ENCODE assay signal across 10 cellular contexts in genomic region chr16:67910162-67910561, GRCh38. TPM values are rescaled to one million over a fixed set of nuclear protein-coding genes. Genes with fewer than 3 reads are reported as not detected.
A peak's percentile ranks its signal among the peaks of the same experiment; 100 is the strongest.
DNase-seq lines count a peak whose midpoint lies in the region; ATAC-seq, FAIRE-seq and TF ChIP-seq lines count a peak whose summit lies in the region.
"Had no signal": no experiment of that assay in that cellular context is flagged by ENCODE, and none has a peak within 500 bp of the region (broad histone marks: within the 10 kb centered on the region; RNA-seq: fewer than 3 reads in every experiment).

No MANE protein-coding gene starts in this region.

- H3K4me1 Mint-ChIP-seq in naive thymus-derived CD8-positive, alpha-beta T cell: peaks cover 12 to 27% (median 13%) of the 10 kb centered on the region in 4 donors

- H3K36me3 Mint-ChIP-seq in naive thymus-derived CD8-positive, alpha-beta T cell: peaks cover 0 to 28% (median 0%) of the 10 kb centered on the region in 3 donors

- peak; percentile 47 to 82 for ATAC-seq in naive thymus-derived CD8-positive, alpha-beta T cell
- ATAC-seq in aorta (ENCODE audit: low FRiP score) (no peak), HepG2 (no peak), GM19328 (IDR thresholded peaks at IDR 0.05; ENCODE audit: unreplicated experiment) (no peak)

- no peak for TF ChIP-seq EP300 in HepG2 (IDR thresholded peaks at IDR 0.05; ENCODE audit: low read depth in 2 of 2, low read length in 2 of 2)
- TF ChIP-seq EP300 in HepG2 (CRISPR knock-in tag; IDR thresholded peaks at IDR 0.05; ENCODE audit: borderline replicate concordance): no peak

- intact Hi-C loops in aorta (cut with DNase I): no loop called here
- intact Hi-C loops in HepG2 (cut with micrococcal nuclease; ENCODE audit: unreplicated experiment): no loop called here

- POLR2A ChIA-PET in naive thymus-derived CD8-positive, alpha-beta T cell (lab: Charles Lee): no interaction called here
- POLR2A ChIA-PET in HepG2 (lab: Yijun Ruan, JAX): no interaction called here

- H2AFZ ChIP-seq in HepG2 (ENCODE audit: low read length): no peak overlapping the region

- 66 to 67% methylated on average over 2 of the region's 2 CpGs for WGBS in aorta, 2 donors
- 84% methylated on average over 2 of the region's 2 CpGs for WGBS in HepG2 (ENCODE audit: low lambda C conversion rate)

- H3K79me2 ChIP-seq in HepG2 (ENCODE audit: insufficient read depth, low read length): no peaks in the 10 kb centered on the region

- no peaks in the 10 kb centered on the region for H3K9me3 Mint-ChIP-seq in naive thymus-derived CD8-positive, alpha-beta T cell

- no peak for FAIRE-seq in HepG2 (lab: Jason Lieb, UNC)
- FAIRE-seq: GM18507, pancreas had no signal

- peak; percentile 66 for DNase-seq in EH (ENCODE audit: low read depth)
- peak; percentile 91 for DNase-seq in LHCN-M2 (ENCODE audit: low read depth)
- peak; percentile 73 for DNase-seq in astrocyte of the spinal cord (ENCODE audit: low read depth, low spot score)
- DNase-seq in naive thymus-derived CD8-positive, alpha-beta T cell: peak in 1 of 10 donors; percentile 26
- DNase-seq in aorta: no peak
- no peak for DNase-seq in HepG2 (ENCODE audit: low spot score)
- DNase-seq in amniotic stem cell (lab: John Stamatoyannopoulos, UW): no peak
- DNase-seq: pancreas had no signal

- H3K9me3 ChIP-seq in aorta (ENCODE audit: control insufficient read depth, low read length) (no peaks in the 10 kb centered on the region), HepG2 (ENCODE audit: low read length) (no peaks in the 10 kb centered on the region)
- H3K9me3 ChIP-seq: pancreas had no signal

- no peaks in the 10 kb centered on the region for H3K27me3 ChIP-seq in aorta (ENCODE audit: control insufficient read depth in 1 of 2, insufficient read depth in 2 of 2, low read length in 1 of 2)
- H3K27me3 ChIP-seq in HepG2 (ENCODE audit: control insufficient read depth in 1 of 2, insufficient read depth in 2 of 2, low read length in 2 of 2): no peaks in the 10 kb centered on the region
- H3K27me3 ChIP-seq: pancreas had no signal

- H3K27me3 Mint-ChIP-seq in naive thymus-derived CD8-positive, alpha-beta T cell: no peaks in the 10 kb centered on the region

- no peaks in the 10 kb centered on the region; the same call in 1 of the 2 replicates for H4K20me1 ChIP-seq in HepG2 (ENCODE audit: insufficient read depth, low read length)

- H3K9ac ChIP-seq in HepG2 (ENCODE audit: insufficient read depth, low read depth, low read length): no peak overlapping the region

- BruUV-seq in HepG2 (replicated peaks; lab: Mats Ljungman, UMichigan): no TSS peak

- CTCF ChIA-PET in HepG2 (lab: Yijun Ruan, JAX; ENCODE audit: low intra/inter-chr PET ratio, low total read pairs): no interaction called here

- peak overlapping the region in 2 of 10 donors; percentile 22 to 52 for H3K27ac Mint-ChIP-seq in naive thymus-derived CD8-positive, alpha-beta T cell

- no peak overlapping the region for H3K4me3 Mint-ChIP-seq in naive thymus-derived CD8-positive, alpha-beta T cell

- H3K4me1 ChIP-seq in aorta (ENCODE audit: control insufficient read depth in 1 of 2, insufficient read depth in 2 of 2, low read length in 2 of 2) (no peaks in the 10 kb centered on the region), HepG2 (ENCODE audit: insufficient read depth, low read length) (peaks cover 19% of the 10 kb centered on the region)
- H3K4me1 ChIP-seq: pancreas had no signal

- TF ChIP-seq POLR2A in HepG2 (IDR thresholded peaks at IDR 0.05; ENCODE audit: insufficient read depth in 1 of 2, low read depth in 2 of 2, low read length in 2 of 2): no peak

- no peak overlapping the region for H3K27ac ChIP-seq in aorta (ENCODE audit: low read depth in 1 of 2, low read length in 2 of 2)
- H3K27ac ChIP-seq in HepG2 (ENCODE audit: extremely low read length, insufficient read depth, low read length): no peak overlapping the region
- H3K27ac ChIP-seq: pancreas had no signal

- no peak overlapping the region for H3K4me2 ChIP-seq in HepG2 (ENCODE audit: low read depth, low read length)

- no peak for TF ChIP-seq RAD21 in HepG2 (CRISPR knock-in tag; IDR thresholded peaks at IDR 0.05)

- TF ChIP-seq CTCF in astrocyte of the spinal cord (IDR thresholded peaks at IDR 0.05; ENCODE audit: low read depth, low read length) (no peak), HepG2 (CRISPR knock-in tag; IDR thresholded peaks at IDR 0.05) (no peak)

- H3K4me3 ChIP-seq in astrocyte of the spinal cord (ENCODE audit: low read depth, low read length) (no peak overlapping the region), aorta (ENCODE audit: low read length in 2 of 2) (no peak overlapping the region), HepG2 (replicated peaks in 1 of 3; ENCODE audit: insufficient read depth in 1 of 3, low read depth in 2 of 3, low read length in 3 of 3) (no peak overlapping the region)
- H3K4me3 ChIP-seq: pancreas had no signal

- in situ Hi-C loops in astrocyte of the spinal cord (cut with HindIII; ENCODE audit: low sequenced_read_pairs): no loop called here
- in situ Hi-C loops in HepG2 (cut with HindIII; ENCODE audit: extremely low pct_ligation_motif_present, low pct_unique_long_range_greater_than_20kb): no loop called here

- peaks cover 0 to 7% of the 10 kb centered on the region in 2 donors for H3K36me3 ChIP-seq in aorta (ENCODE audit: control insufficient read depth in 1 of 2, insufficient read depth in 2 of 2, low read length in 1 of 2)
- H3K36me3 ChIP-seq in HepG2 (replicated peaks in 1 of 2; ENCODE audit: control insufficient read depth in 1 of 2, insufficient read depth in 2 of 2, low read length in 2 of 2): peaks cover 11 to 29% of the 10 kb centered on the region in 2 experiments

RNA-seq across cellular contexts. Expression of gene PSKH1, which starts 17.1 kb away (rescaled TPM):
- 9.0 and 10.3 TPM in 2 replicates for total RNA-seq in LHCN-M2 (2014; rRNA removed)
- polyA plus RNA-seq in LHCN-M2 (2012): 22.5 TPM
- 10 to 100 TPM; 26.6 to 28.6 TPM for total RNA-seq in naive thymus-derived CD8-positive, alpha-beta T cell
- polyA plus RNA-seq in naive thymus-derived CD8-positive, alpha-beta T cell: 10 to 100 TPM; 20.8 to 34.5 (median 22.2) TPM
- 10 to 100 TPM; 29.6 to 30.4 TPM for total RNA-seq in aorta
- 10 to 100 TPM; 15.2 to 16.2 TPM for polyA plus RNA-seq in aorta
- 8.4 and 12.9 TPM in 2 replicates for total RNA-seq in HepG2 (2016; rRNA removed; fragmentation: Illumina TruSeq; extraction: Trizol)
- total RNA-seq in HepG2 (2016; cell fraction: cytosol; rRNA removed; fragmentation: Illumina TruSeq; extraction: Trizol; ENCODE audit: low read depth): 19.3 and 21.7 TPM in 2 replicates
- 11.2 and 11.8 TPM in 2 replicates for total RNA-seq in HepG2 (2016; cell fraction: insoluble cytoplasmic fraction; rRNA removed; fragmentation: Illumina TruSeq; extraction: Trizol)
- 29.0 and 30.2 TPM in 2 replicates for total RNA-seq in HepG2 (2016; cell fraction: membrane; rRNA removed; fragmentation: Illumina TruSeq; extraction: Trizol)
- 10.0 and 11.3 TPM in 2 replicates for total RNA-seq in HepG2 (2016; cell fraction: nucleus; rRNA removed; fragmentation: Illumina TruSeq; extraction: Trizol)
- 19.1 and 45.7 TPM in 2 replicates for polyA plus RNA-seq in HepG2 (2011; rRNA removed)
- 25.6 and 28.0 TPM in 2 replicates for polyA plus RNA-seq in HepG2 (2011; cell fraction: cytosol; rRNA removed)
- 28.8 and 29.7 TPM in 2 replicates for polyA plus RNA-seq in HepG2 (2011; cell fraction: nucleus; rRNA removed)
- 18.9 and 23.9 TPM in 2 replicates for polyA plus RNA-seq in HepG2 (2012)
- polyA plus RNA-seq in HepG2 (2016; cell fraction: cytosol; fragmentation: Illumina TruSeq; extraction: Trizol; ENCODE audit: low read depth): 17.3 and 28.4 TPM in 2 replicates
- polyA plus RNA-seq in HepG2 (2016; cell fraction: insoluble cytoplasmic fraction; fragmentation: Illumina TruSeq; extraction: Trizol; ENCODE audit: low read depth): 25.1 and 27.8 TPM in 2 replicates
- 46.7 and 49.0 TPM in 2 replicates for polyA plus RNA-seq in HepG2 (2016; cell fraction: membrane; fragmentation: Illumina TruSeq; extraction: Trizol; ENCODE audit: low read depth)
- polyA plus RNA-seq in HepG2 (2016; cell fraction: nucleus; fragmentation: Illumina TruSeq; extraction: Trizol; ENCODE audit: insufficient read depth, low read depth): 19.1 and 27.5 TPM in 2 replicates
- polyA minus RNA-seq in HepG2 (2011; rRNA and poly(A)+ RNA removed; ENCODE audit: low replicate concordance): 49.1 and 87.7 TPM in 2 replicates
- polyA minus RNA-seq in HepG2 (2011; cell fraction: cytosol; rRNA and poly(A)+ RNA removed): 17.5 and 18.7 TPM in 2 replicates
- 16.0 and 20.4 TPM in 2 replicates for polyA minus RNA-seq in HepG2 (2011; cell fraction: nucleus; rRNA and poly(A)+ RNA removed)

RNA-seq across cellular contexts. Expression of gene CTRL, which starts 21.5 kb away (rescaled TPM):
- total RNA-seq in LHCN-M2 (2014; rRNA removed) (0.71 and 2.6 TPM in 2 replicates), aorta (under 1 TPM; 0.84 to 0.90 TPM), HepG2 (2016; rRNA removed; fragmentation: Illumina TruSeq; extraction: Trizol) (1.1 and 2.7 TPM in 2 replicates)
- polyA plus RNA-seq in LHCN-M2 (2012): 0.10 TPM
- 10 to 100 TPM; 10.5 to 12.6 TPM for total RNA-seq in naive thymus-derived CD8-positive, alpha-beta T cell
- polyA plus RNA-seq in naive thymus-derived CD8-positive, alpha-beta T cell: 1 to 10 TPM; 2.2 to 2.8 (median 2.8) TPM
- polyA plus RNA-seq in aorta (1 to 10 TPM in 1 of 2 donors, not detected in 1; 3.5 TPM), HepG2 (2011; rRNA removed) (1.7 and 1.9 TPM in 2 replicates)
- total RNA-seq in HepG2 (2016; cell fraction: cytosol; rRNA removed; fragmentation: Illumina TruSeq; extraction: Trizol; ENCODE audit: low read depth): 1.7 and 2.0 TPM in 2 replicates
- 1.9 and 2.5 TPM in 2 replicates for total RNA-seq in HepG2 (2016; cell fraction: insoluble cytoplasmic fraction; rRNA removed; fragmentation: Illumina TruSeq; extraction: Trizol)
- total RNA-seq in HepG2 (2016; cell fraction: membrane; rRNA removed; fragmentation: Illumina TruSeq; extraction: Trizol): 2.8 and 4.0 TPM in 2 replicates
- 2.4 and 3.4 TPM in 2 replicates for total RNA-seq in HepG2 (2016; cell fraction: nucleus; rRNA removed; fragmentation: Illumina TruSeq; extraction: Trizol)
- polyA plus RNA-seq in HepG2 (2011; cell fraction: cytosol; rRNA removed): 0.82 and 1.1 TPM in 2 replicates
- 8.1 and 10.3 TPM in 2 replicates for polyA plus RNA-seq in HepG2 (2011; cell fraction: nucleus; rRNA removed)
- polyA plus RNA-seq in HepG2 (2012): 0.86 and 2.7 TPM in 2 replicates
- 2.1 and 2.2 TPM in 2 replicates for polyA plus RNA-seq in HepG2 (2016; cell fraction: cytosol; fragmentation: Illumina TruSeq; extraction: Trizol; ENCODE audit: low read depth)
- 0.96 and 3.6 TPM in 2 replicates for polyA plus RNA-seq in HepG2 (2016; cell fraction: insoluble cytoplasmic fraction; fragmentation: Illumina TruSeq; extraction: Trizol; ENCODE audit: low read depth)
- 1.7 and 2.4 TPM in 2 replicates for polyA plus RNA-seq in HepG2 (2016; cell fraction: membrane; fragmentation: Illumina TruSeq; extraction: Trizol; ENCODE audit: low read depth)
- polyA plus RNA-seq in HepG2 (2016; cell fraction: nucleus; fragmentation: Illumina TruSeq; extraction: Trizol; ENCODE audit: insufficient read depth, low read depth): 6.3 and 7.8 TPM in 2 replicates
- 1.8 and 2.2 TPM in 2 replicates for polyA minus RNA-seq in HepG2 (2011; rRNA and poly(A)+ RNA removed; ENCODE audit: low replicate concordance)
- polyA minus RNA-seq in HepG2 (2011; cell fraction: cytosol; rRNA and poly(A)+ RNA removed): not detected in 2 replicates
- 0.90 and 2.0 TPM in 2 replicates for polyA minus RNA-seq in HepG2 (2011; cell fraction: nucleus; rRNA and poly(A)+ RNA removed)

RNA-seq across cellular contexts. Expression of gene NRN1L, which starts 25.5 kb away (rescaled TPM):
- total RNA-seq in LHCN-M2 (2014; rRNA removed) (not detected in 2 replicates), aorta (1 to 10 TPM in 1 of 2 donors, not detected in 1; 2.1 TPM), HepG2 (2016; rRNA removed; fragmentation: Illumina TruSeq; extraction: Trizol) (0.53 TPM in 1 of 2 replicates, not detected in the other)
- polyA plus RNA-seq in LHCN-M2 (2012): 0.17 TPM
- 1 to 10 TPM; 2.6 to 5.3 TPM for total RNA-seq in naive thymus-derived CD8-positive, alpha-beta T cell
- not detected for polyA plus RNA-seq in naive thymus-derived CD8-positive, alpha-beta T cell
- polyA plus RNA-seq in aorta (1 to 10 TPM; 1.5 to 3.2 TPM), HepG2 (2011; rRNA removed) (1.2 and 1.3 TPM in 2 replicates)
- total RNA-seq in HepG2 (2016; cell fraction: cytosol; rRNA removed; fragmentation: Illumina TruSeq; extraction: Trizol; ENCODE audit: low read depth): not detected in 2 replicates
- total RNA-seq in HepG2 (2016; cell fraction: insoluble cytoplasmic fraction; rRNA removed; fragmentation: Illumina TruSeq; extraction: Trizol): 0.24 TPM in 1 of 2 replicates, not detected in the other
- 0.38 TPM in 1 of 2 replicates, not detected in the other for total RNA-seq in HepG2 (2016; cell fraction: membrane; rRNA removed; fragmentation: Illumina TruSeq; extraction: Trizol)
- total RNA-seq in HepG2 (2016; cell fraction: nucleus; rRNA removed; fragmentation: Illumina TruSeq; extraction: Trizol): not detected in 2 replicates
- 0.33 and 0.93 TPM in 2 replicates for polyA plus RNA-seq in HepG2 (2011; cell fraction: cytosol; rRNA removed)
- 11.7 and 16.3 TPM in 2 replicates for polyA plus RNA-seq in HepG2 (2011; cell fraction: nucleus; rRNA removed)
- 0.90 and 2.0 TPM in 2 replicates for polyA plus RNA-seq in HepG2 (2012)
- 0.19 TPM in 1 of 2 replicates, not detected in the other for polyA plus RNA-seq in HepG2 (2016; cell fraction: cytosol; fragmentation: Illumina TruSeq; extraction: Trizol; ENCODE audit: low read depth)
- polyA plus RNA-seq in HepG2 (2016; cell fraction: insoluble cytoplasmic fraction; fragmentation: Illumina TruSeq; extraction: Trizol; ENCODE audit: low read depth): not detected in 2 replicates
- not detected in 2 replicates for polyA plus RNA-seq in HepG2 (2016; cell fraction: membrane; fragmentation: Illumina TruSeq; extraction: Trizol; ENCODE audit: low read depth)
- 1.4 and 1.9 TPM in 2 replicates for polyA plus RNA-seq in HepG2 (2016; cell fraction: nucleus; fragmentation: Illumina TruSeq; extraction: Trizol; ENCODE audit: insufficient read depth, low read depth)
- polyA minus RNA-seq in HepG2 (2011; rRNA and poly(A)+ RNA removed; ENCODE audit: low replicate concordance): 0.86 TPM in 1 of 2 replicates, not detected in the other
- not detected in 2 replicates for polyA minus RNA-seq in HepG2 (2011; cell fraction: cytosol; rRNA and poly(A)+ RNA removed)
- polyA minus RNA-seq in HepG2 (2011; cell fraction: nucleus; rRNA and poly(A)+ RNA removed): not detected in 2 replicates

RNA-seq across cellular contexts. Expression of gene PSMB10, which starts 26.5 kb away (rescaled TPM):
- total RNA-seq in LHCN-M2 (2014; rRNA removed) (37.6 and 38.1 TPM in 2 replicates), aorta (10 to 100 TPM; 27.7 to 39.1 TPM), HepG2 (2016; rRNA removed; fragmentation: Illumina TruSeq; extraction: Trizol) (65.9 and 71.3 TPM in 2 replicates)
- 95.7 TPM for polyA plus RNA-seq in LHCN-M2 (2012)
- 100 to 1,000 TPM; 127 to 138 TPM for total RNA-seq in naive thymus-derived CD8-positive, alpha-beta T cell
- polyA plus RNA-seq in naive thymus-derived CD8-positive, alpha-beta T cell: 100 to 1,000 TPM; 450 to 514 (median 493) TPM
- polyA plus RNA-seq in aorta (10 to 100 TPM; 52.3 to 84.3 TPM), HepG2 (2011; rRNA removed) (12.7 and 17.8 TPM in 2 replicates)
- total RNA-seq in HepG2 (2016; cell fraction: cytosol; rRNA removed; fragmentation: Illumina TruSeq; extraction: Trizol; ENCODE audit: low read depth): 135 and 146 TPM in 2 replicates
- total RNA-seq in HepG2 (2016; cell fraction: insoluble cytoplasmic fraction; rRNA removed; fragmentation: Illumina TruSeq; extraction: Trizol): 68.9 and 72.1 TPM in 2 replicates
- total RNA-seq in HepG2 (2016; cell fraction: membrane; rRNA removed; fragmentation: Illumina TruSeq; extraction: Trizol): 107 and 122 TPM in 2 replicates
- 28.4 and 28.5 TPM in 2 replicates for total RNA-seq in HepG2 (2016; cell fraction: nucleus; rRNA removed; fragmentation: Illumina TruSeq; extraction: Trizol)
- 15.3 and 32.0 TPM in 2 replicates for polyA plus RNA-seq in HepG2 (2011; cell fraction: cytosol; rRNA removed)
- 23.8 and 27.0 TPM in 2 replicates for polyA plus RNA-seq in HepG2 (2011; cell fraction: nucleus; rRNA removed)
- 20.6 and 20.8 TPM in 2 replicates for polyA plus RNA-seq in HepG2 (2012)
- polyA plus RNA-seq in HepG2 (2016; cell fraction: cytosol; fragmentation: Illumina TruSeq; extraction: Trizol; ENCODE audit: low read depth): 128 and 158 TPM in 2 replicates
- 65.0 and 66.8 TPM in 2 replicates for polyA plus RNA-seq in HepG2 (2016; cell fraction: insoluble cytoplasmic fraction; fragmentation: Illumina TruSeq; extraction: Trizol; ENCODE audit: low read depth)
- polyA plus RNA-seq in HepG2 (2016; cell fraction: membrane; fragmentation: Illumina TruSeq; extraction: Trizol; ENCODE audit: low read depth): 86.7 and 90.6 TPM in 2 replicates
- 32.5 and 33.1 TPM in 2 replicates for polyA plus RNA-seq in HepG2 (2016; cell fraction: nucleus; fragmentation: Illumina TruSeq; extraction: Trizol; ENCODE audit: insufficient read depth, low read depth)
- 16.1 and 17.6 TPM in 2 replicates for polyA minus RNA-seq in HepG2 (2011; rRNA and poly(A)+ RNA removed; ENCODE audit: low replicate concordance)
- polyA minus RNA-seq in HepG2 (2011; cell fraction: cytosol; rRNA and poly(A)+ RNA removed): 5.4 and 12.7 TPM in 2 replicates
- 7.2 and 9.8 TPM in 2 replicates for polyA minus RNA-seq in HepG2 (2011; cell fraction: nucleus; rRNA and poly(A)+ RNA removed)

RNA-seq across cellular contexts. Expression of gene LCAT, which starts 33.8 kb away (rescaled TPM):
- total RNA-seq in LHCN-M2 (2014; rRNA removed) (11.7 and 13.3 TPM in 2 replicates), aorta (10 to 100 TPM; 43.9 to 47.8 TPM), HepG2 (2016; rRNA removed; fragmentation: Illumina TruSeq; extraction: Trizol) (13.2 and 36.1 TPM in 2 replicates)
- 11.2 TPM for polyA plus RNA-seq in LHCN-M2 (2012)
- 10 to 100 TPM; 14.1 to 14.7 TPM for total RNA-seq in naive thymus-derived CD8-positive, alpha-beta T cell
- polyA plus RNA-seq in naive thymus-derived CD8-positive, alpha-beta T cell: under 1 TPM; 0.52 to 0.84 (median 0.80) TPM
- polyA plus RNA-seq in aorta (100 to 1,000 TPM in 1 of 2 donors, 10 to 100 TPM in 1; 10.6 to 178 TPM), HepG2 (2011; rRNA removed) (38.9 and 46.0 TPM in 2 replicates)
- 21.4 and 35.2 TPM in 2 replicates for total RNA-seq in HepG2 (2016; cell fraction: cytosol; rRNA removed; fragmentation: Illumina TruSeq; extraction: Trizol; ENCODE audit: low read depth)
- 15.3 and 43.4 TPM in 2 replicates for total RNA-seq in HepG2 (2016; cell fraction: insoluble cytoplasmic fraction; rRNA removed; fragmentation: Illumina TruSeq; extraction: Trizol)
- 28.1 and 30.3 TPM in 2 replicates for total RNA-seq in HepG2 (2016; cell fraction: membrane; rRNA removed; fragmentation: Illumina TruSeq; extraction: Trizol)
- 38.4 and 54.9 TPM in 2 replicates for total RNA-seq in HepG2 (2016; cell fraction: nucleus; rRNA removed; fragmentation: Illumina TruSeq; extraction: Trizol)
- 19.5 and 23.4 TPM in 2 replicates for polyA plus RNA-seq in HepG2 (2011; cell fraction: cytosol; rRNA removed)
- polyA plus RNA-seq in HepG2 (2011; cell fraction: nucleus; rRNA removed): 217 and 291 TPM in 2 replicates
- polyA plus RNA-seq in HepG2 (2012): 56.2 and 59.4 TPM in 2 replicates
- polyA plus RNA-seq in HepG2 (2016; cell fraction: cytosol; fragmentation: Illumina TruSeq; extraction: Trizol; ENCODE audit: low read depth): 28.0 and 29.1 TPM in 2 replicates
- 16.8 and 22.2 TPM in 2 replicates for polyA plus RNA-seq in HepG2 (2016; cell fraction: insoluble cytoplasmic fraction; fragmentation: Illumina TruSeq; extraction: Trizol; ENCODE audit: low read depth)
- 27.6 and 33.3 TPM in 2 replicates for polyA plus RNA-seq in HepG2 (2016; cell fraction: membrane; fragmentation: Illumina TruSeq; extraction: Trizol; ENCODE audit: low read depth)
- 213 and 231 TPM in 2 replicates for polyA plus RNA-seq in HepG2 (2016; cell fraction: nucleus; fragmentation: Illumina TruSeq; extraction: Trizol; ENCODE audit: insufficient read depth, low read depth)
- polyA minus RNA-seq in HepG2 (2011; rRNA and poly(A)+ RNA removed; ENCODE audit: low replicate concordance): 3.9 and 39.1 TPM in 2 replicates
- polyA minus RNA-seq in HepG2 (2011; cell fraction: cytosol; rRNA and poly(A)+ RNA removed): 12.8 and 12.9 TPM in 2 replicates
- polyA minus RNA-seq in HepG2 (2011; cell fraction: nucleus; rRNA and poly(A)+ RNA removed): 24.2 and 31.6 TPM in 2 replicates

Comparison
In these comparisons a context has a peak if more than half of its experiments do, and no peak if none do; other contexts are left out.
1. DNase-seq: peak in EH (single experiment), LHCN-M2 (single experiment) and astrocyte of the spinal cord (single experiment); none in aorta (0 of 2), HepG2 (single experiment) and amniotic stem cell (single experiment).
2. ATAC-seq: peak in naive thymus-derived CD8-positive, alpha-beta T cell (2 of 2); none in aorta (single experiment), HepG2 (single experiment) and GM19328 (single experiment).